In genomic region chr11:86942212-86942611, GRCh38 we compare ENCODE assay signal across 20 cellular contexts. TPM values are rescaled to one million over a fixed set of nuclear protein-coding genes. Genes with fewer than 3 reads are reported as not detected.
DNase-seq lines count a peak whose midpoint lies in the region; ATAC-seq and TF ChIP-seq lines count a peak whose summit lies in the region.
"Had no signal": no experiment of that assay in that cellular context is flagged by ENCODE, and none has a peak within 500 bp of the region (broad histone marks: within the 10 kb centered on the region; RNA-seq: fewer than 3 reads in every experiment).

No MANE protein-coding gene starts in this region.

- no peak for TF ChIP-seq EP300 in stomach (IDR thresholded peaks at IDR 0.05)

- TF ChIP-seq POLR2A in stomach (IDR thresholded peaks at IDR 0.05) = no peak

- intact Hi-C loops in stomach (cut with DNase I; ENCODE audit: low total_unique reads) = no loop called here

- 31 to 52% (median 44%) methylated on average over 2 of the region's 2 CpGs for WGBS in stomach, 5 donors

- peak overlapping the region; percentile 72 for H3K4me3 ChIP-seq in adipocyte (ENCODE audit: low read length)
- no peak overlapping the region for H3K4me3 ChIP-seq in stomach
- H3K4me3 ChIP-seq: dorsolateral prefrontal cortex, esophagus muscularis mucosa, SJCRH30 had no signal

- DNase-seq in EL (peak; percentile 26), adipocyte (ENCODE audit: low read depth) (no peak), left lobe of liver (ENCODE audit: low spot score) (no peak), stomach (no peak), retina (no peak), GM19238 (ENCODE audit: insufficient read length, low spot score) (no peak)
- no peak for DNase-seq in activated CD4-positive, alpha-beta memory T cell treated with anti-CD3 and anti-CD28 coated beads, Interleukin-2, amount 10 ng/mL, durations not matched to agents 7 days and 5 days
- DNase-seq: activated CD8-positive, alpha-beta T cell treated with anti-CD3 and anti-CD28 coated beads for 36 hours; activated T-cell treated with anti-CD3 and anti-CD28 coated beads, Interleukin-2, amount 50 U/mL, for 72 hours; dorsolateral prefrontal cortex; midbrain; NCI-H1105; NCI-H524 treated with DMSO at 0.1 percent for 48 hours; SJCRH30; stimulated activated naive CD4-positive, alpha-beta T cell; T-helper 17 cell had no signal

- H3K27me3 ChIP-seq in adipocyte (replicated peaks; ENCODE audit: control insufficient read depth, insufficient read depth, low read length) = no peaks in the 10 kb centered on the region
- no peaks in the 10 kb centered on the region for H3K27me3 ChIP-seq in stomach
- H3K27me3 ChIP-seq: dorsolateral prefrontal cortex, esophagus muscularis mucosa, SJCRH30 had no signal

- H3K4me1 ChIP-seq in adipocyte (ENCODE audit: control insufficient read depth, insufficient read depth, low read length) (peaks cover 61% of the 10 kb centered on the region), stomach (peaks cover 45 to 87% (median 73%) of the 10 kb centered on the region in 4 donors)

- CTCF ChIA-PET in activated CD4-positive, alpha-beta memory T cell treated with anti-CD3 and anti-CD28 coated beads, Interleukin-2, amount 10 ng/mL, durations not matched to agents 7 days and 5 days (lab: Charles Lee) = interaction anchor here (1.3 to 2.4 kb wide), 2 partner anchors 15 to 347 kb away, joined by 3 to 12 read pairs; no protein-coding TSS in a partner anchor

- peak overlapping the region; percentile 23 to 88 (median 80) for H3K27ac ChIP-seq in stomach
- H3K27ac ChIP-seq: KMS-11, SJCRH30 had no signal

- no peaks in the 10 kb centered on the region for H3K9me3 Mint-ChIP-seq in activated CD4-positive, alpha-beta memory T cell treated with anti-CD3 and anti-CD28 coated beads, Interleukin-2, amount 10 ng/mL, durations not matched to agents 7 days and 5 days
- H3K9me3 Mint-ChIP-seq: activated CD8-positive, alpha-beta T cell treated with anti-CD3 and anti-CD28 coated beads for 36 hours; activated T-cell treated with anti-CD3 and anti-CD28 coated beads, Interleukin-2, amount 50 U/mL, for 72 hours had no signal

- no peak for TF ChIP-seq CTCF in stomach (IDR thresholded peaks at IDR 0.05)

- H3K9me3 ChIP-seq in adipocyte (ENCODE audit: control insufficient read depth, low read length) = no peaks in the 10 kb centered on the region
- no peaks in the 10 kb centered on the region for H3K9me3 ChIP-seq in stomach
- H3K9me3 ChIP-seq: esophagus muscularis mucosa, SJCRH30 had no signal

- H3K36me3 Mint-ChIP-seq in activated CD4-positive, alpha-beta memory T cell treated with anti-CD3 and anti-CD28 coated beads, Interleukin-2, amount 10 ng/mL, durations not matched to agents 7 days and 5 days (ENCODE audit: low read depth) = no peaks in the 10 kb centered on the region
- H3K36me3 Mint-ChIP-seq: activated naive CD8-positive, alpha-beta T cell had no signal

- no peaks in the 10 kb centered on the region for H3K4me1 Mint-ChIP-seq in activated CD4-positive, alpha-beta memory T cell treated with anti-CD3 and anti-CD28 coated beads, Interleukin-2, amount 10 ng/mL, durations not matched to agents 7 days and 5 days

- peaks cover 7% of the 10 kb centered on the region for H3K27me3 Mint-ChIP-seq in activated CD4-positive, alpha-beta memory T cell treated with anti-CD3 and anti-CD28 coated beads, Interleukin-2, amount 10 ng/mL, durations not matched to agents 7 days and 5 days

- H3K9ac ChIP-seq in adipocyte (ENCODE audit: low read length) = peak overlapping the region; percentile 83
- H3K9ac ChIP-seq: KMS-11 had no signal

- POLR2A ChIA-PET in activated CD4-positive, alpha-beta memory T cell treated with anti-CD3 and anti-CD28 coated beads, Interleukin-2, amount 10 ng/mL, durations not matched to agents 7 days and 5 days (lab: Charles Lee) = no interaction called here

- peak; percentile 2 for ATAC-seq in left lobe of liver
- no peak for ATAC-seq in GM21619 (IDR thresholded peaks at IDR 0.05; ENCODE audit: unreplicated experiment)
- ATAC-seq: activated CD8-positive, alpha-beta T cell treated with anti-CD3 and anti-CD28 coated beads for 36 hours; activated T-cell treated with anti-CD3 and anti-CD28 coated beads, Interleukin-2, amount 50 U/mL, for 72 hours; T-helper 17 cell had no signal

- H3K27ac Mint-ChIP-seq in activated CD4-positive, alpha-beta memory T cell treated with anti-CD3 and anti-CD28 coated beads, Interleukin-2, amount 10 ng/mL, durations not matched to agents 7 days and 5 days = no peak overlapping the region
- H3K27ac Mint-ChIP-seq: activated CD8-positive, alpha-beta T cell treated with anti-CD3 and anti-CD28 coated beads for 36 hours; activated naive CD8-positive, alpha-beta T cell; activated T-cell treated with anti-CD3 and anti-CD28 coated beads, Interleukin-2, amount 50 U/mL, for 72 hours; T-helper 17 cell had no signal

- no peak overlapping the region for H3K4me3 Mint-ChIP-seq in activated CD4-positive, alpha-beta memory T cell treated with anti-CD3 and anti-CD28 coated beads, Interleukin-2, amount 10 ng/mL, durations not matched to agents 7 days and 5 days
- H3K4me3 Mint-ChIP-seq: activated CD8-positive, alpha-beta T cell treated with anti-CD3 and anti-CD28 coated beads for 36 hours; activated naive CD8-positive, alpha-beta T cell; activated T-cell treated with anti-CD3 and anti-CD28 coated beads, Interleukin-2, amount 50 U/mL, for 72 hours; T-helper 17 cell had no signal

- H3K36me3 ChIP-seq in adipocyte (ENCODE audit: control insufficient read depth, insufficient read depth, low read length, severe bottlenecking) (peaks cover 42% of the 10 kb centered on the region), stomach (peaks cover 0 to 25% (median 4%) of the 10 kb centered on the region in 4 donors)
- H3K36me3 ChIP-seq: SJCRH30 had no signal

RNA-seq across cellular contexts. Expression of gene FZD4, which starts 13.0 kb away (rescaled TPM):
- total RNA-seq in left lobe of liver (15.8 TPM), stomach (10 to 100 TPM in 4 of 5 donors, 1 to 10 TPM in 1; 6.1 to 55.8 (median 18.1) TPM)
- polyA plus RNA-seq in stomach = 1 to 10 TPM; 2.4 to 4.7 (median 2.7) TPM
- total RNA-seq in activated CD4-positive, alpha-beta memory T cell treated with anti-CD3 and anti-CD28 coated beads, Interleukin-2, amount 10 ng/mL, durations not matched to agents 7 days and 5 days = under 1 TPM; 0.10 to 0.13 TPM

Comparison
In these comparisons a context has a peak if more than half of its experiments do, and no peak if none do; other contexts are left out.
1. RNA of gene FZD4, which starts 13.0 kb away (total RNA-seq): 6.1 to 55.8 TPM in stomach and 15.8 TPM in left lobe of liver (single experiment); 0.10 to 0.13 TPM in activated CD4-positive, alpha-beta memory T cell treated with anti-CD3 and anti-CD28 coated beads, Interleukin-2, amount 10 ng/mL, durations not matched to agents 7 days and 5 days; every median in the first group is over 4 times any median in the second.